Comparison of ENCODE assay signal across 9 cellular contexts in the genomic region with DNA sequence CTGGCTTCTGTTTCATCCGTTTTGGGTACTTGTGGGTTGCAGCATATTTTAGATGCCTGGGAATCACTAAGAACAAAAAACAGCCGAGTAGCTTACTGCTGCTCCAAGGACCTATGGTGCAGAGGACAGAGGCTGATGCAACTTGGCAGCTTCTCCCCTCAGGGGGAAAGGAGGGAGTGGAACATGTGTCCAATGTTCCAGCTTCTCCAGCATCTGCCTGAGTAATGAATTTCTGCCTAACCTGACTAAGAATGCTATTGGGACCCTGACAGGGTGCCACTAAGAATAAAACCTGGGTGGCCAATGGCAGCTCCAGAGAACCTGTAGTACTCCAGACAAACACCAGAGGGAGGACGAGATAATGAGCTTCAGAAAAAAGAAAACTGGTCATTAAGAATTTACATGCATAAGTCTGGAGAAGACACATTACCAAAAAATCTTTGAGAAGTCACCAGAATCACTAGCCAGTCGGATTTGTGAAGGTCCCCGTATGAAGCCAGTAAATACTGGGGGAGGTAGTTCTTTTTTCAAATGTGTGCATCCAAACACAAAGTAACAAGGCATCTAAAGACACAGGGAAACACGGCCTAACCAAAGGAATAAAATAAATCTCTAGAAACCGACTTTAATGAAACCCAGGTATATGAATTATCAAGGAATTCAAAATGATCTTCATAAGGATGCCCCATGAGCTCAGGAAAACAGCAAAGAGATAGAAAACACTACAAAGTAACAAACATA.
A peak's percentile ranks its signal among the peaks of the same experiment; 100 is the strongest.
DNase-seq lines count a peak whose midpoint lies in the region; ATAC-seq and TF ChIP-seq lines count a peak whose summit lies in the region.
"Had no signal": no experiment of that assay in that cellular context is flagged by ENCODE, and none has a peak within 500 bp of the region (broad histone marks: within the 10 kb centered on the region; RNA-seq: fewer than 3 reads in every experiment).

No MANE protein-coding gene starts in this region.

- POLR2A ChIA-PET in activated CD8-positive, alpha-beta T cell treated with anti-CD3 and anti-CD28 coated beads, Interleukin-2, amount 10 ng/mL, durations not matched to agents 7 days and 5 days (lab: Charles Lee), result no interaction called here

- H3K27ac Mint-ChIP-seq in activated CD8-positive, alpha-beta T cell treated with anti-CD3 and anti-CD28 coated beads, Interleukin-2, amount 10 ng/mL, durations not matched to agents 7 days and 5 days, result no peak overlapping the region

- DNase-seq in NCI-H146 (lab: John Stamatoyannopoulos, UW) (peak; percentile 20), NCI-H146 treated with DMSO at 0.1 percent for 48 hours (lab: John Stamatoyannopoulos, UW; ENCODE audit: unreplicated experiment) (no peak), LoVo (ENCODE audit: low spot score) (peak; percentile 47), fibroblast of the aortic adventitia (ENCODE audit: low read depth) (peak; percentile 12), sciatic nerve (ENCODE audit: low spot score) (peak; percentile 65)
- DNase-seq in activated CD8-positive, alpha-beta T cell treated with anti-CD3 and anti-CD28 coated beads, Interleukin-2, amount 10 ng/mL, durations not matched to agents 7 days and 5 days, result peak; percentile 57

- intact Hi-C loops in sciatic nerve (cut with DNase I), result no loop called here

- ATAC-seq in GM21723 (IDR thresholded peaks at IDR 0.05; ENCODE audit: unreplicated experiment) (peak; percentile 90), sciatic nerve (peak; percentile 95), GM19328 (IDR thresholded peaks at IDR 0.05; ENCODE audit: unreplicated experiment) (no peak)
- ATAC-seq in activated CD8-positive, alpha-beta T cell treated with anti-CD3 and anti-CD28 coated beads, Interleukin-2, amount 10 ng/mL, durations not matched to agents 7 days and 5 days, result peak; percentile 39

- peak; percentile 58 for TF ChIP-seq CTCF in fibroblast of the aortic adventitia (IDR thresholded peaks at IDR 0.05; ENCODE audit: insufficient read depth, low read length)

- no peaks in the 10 kb centered on the region for H3K4me1 Mint-ChIP-seq in activated CD8-positive, alpha-beta T cell treated with anti-CD3 and anti-CD28 coated beads, Interleukin-2, amount 10 ng/mL, durations not matched to agents 7 days and 5 days (ENCODE audit: low read depth)

- H3K4me3 Mint-ChIP-seq in activated CD8-positive, alpha-beta T cell treated with anti-CD3 and anti-CD28 coated beads, Interleukin-2, amount 10 ng/mL, durations not matched to agents 7 days and 5 days, result no peak overlapping the region

- no peaks in the 10 kb centered on the region for H3K9me3 Mint-ChIP-seq in activated CD8-positive, alpha-beta T cell treated with anti-CD3 and anti-CD28 coated beads, Interleukin-2, amount 10 ng/mL, durations not matched to agents 7 days and 5 days (ENCODE audit: insufficient read depth)

- CTCF ChIA-PET in activated CD8-positive, alpha-beta T cell treated with anti-CD3 and anti-CD28 coated beads, Interleukin-2, amount 10 ng/mL, durations not matched to agents 7 days and 5 days (lab: Charles Lee), result interaction anchor here (0.7 to 2.3 kb wide), 29 partner anchors 9 to 761 kb away, joined by 3 to 18 read pairs (median 3); no protein-coding TSS in a partner anchor

- no peaks in the 10 kb centered on the region for H3K27me3 Mint-ChIP-seq in activated CD8-positive, alpha-beta T cell treated with anti-CD3 and anti-CD28 coated beads, Interleukin-2, amount 10 ng/mL, durations not matched to agents 7 days and 5 days (ENCODE audit: low read depth)

- no peaks in the 10 kb centered on the region for H3K36me3 Mint-ChIP-seq in activated CD8-positive, alpha-beta T cell treated with anti-CD3 and anti-CD28 coated beads, Interleukin-2, amount 10 ng/mL, durations not matched to agents 7 days and 5 days (ENCODE audit: low read depth)

- no peak overlapping the region for H3K4me3 ChIP-seq in fibroblast of the aortic adventitia (ENCODE audit: low read depth, low read length)
- H3K4me3 ChIP-seq: BLaER1 treated with 17β-estradiol and CSF1 and Interleukin-3, amounts not matched to agents 10 nM and 100 nM had no signal
